In genomic region chr4:4574792-4575191, GRCh38 we compare ENCODE assay signal across 8 cellular contexts. TPM values are rescaled to one million over a fixed set of nuclear protein-coding genes. Genes with fewer than 3 reads are reported as not detected.
DNase-seq lines count a peak whose midpoint lies in the region; ATAC-seq, FAIRE-seq and TF ChIP-seq lines count a peak whose summit lies in the region.

No MANE protein-coding gene starts in this region.

- DNase-seq in AG20443 (ENCODE audit: low spot score) (peak; percentile 80), HuH-7.5 (ENCODE audit: low spot score) (peak; percentile 28), left cardiac atrium (peak; percentile 77), pons (ENCODE audit: low spot score) (peak; percentile 55), GDM1 (lab: John Stamatoyannopoulos, UW) (no peak), H54 (ENCODE audit: insufficient read length, low spot score) (no peak)

- ATAC-seq in left cardiac atrium: peak; percentile 76 to 87
- no peak for ATAC-seq in HG03025 (IDR thresholded peaks at IDR 0.05; ENCODE audit: low FRiP score, unreplicated experiment)

- H3K27ac ChIP-seq in adipose tissue (ENCODE audit: low read depth, low read length): peak overlapping the region; percentile 2

- TF ChIP-seq POLR2A in H54 (IDR thresholded peaks at IDR 0.05; ENCODE audit: low read depth, low read length): no peak

- no peak for FAIRE-seq in H54 (lab: Jason Lieb, UNC)

- intact Hi-C loops in left cardiac atrium (cut with DNase I): no loop called here

- 1 to 5% (median 3%) methylated on average over 8 of the region's 8 CpGs for WGBS in adipose tissue, 3 donors

RNA-seq across cellular contexts. Expression of gene STX18, which starts 32.9 kb away (rescaled TPM):
- polyA plus RNA-seq in adipose tissue: 10 to 100 TPM; 12.4 to 18.0 (median 14.5) TPM
- total RNA-seq in left cardiac atrium: 10 to 100 TPM; 13.0 to 18.2 TPM

Comparison
In these comparisons a context has a peak if more than half of its experiments do, and no peak if none do; other contexts are left out.
1. DNase-seq: peak in AG20443 (single experiment), HuH-7.5 (single experiment), left cardiac atrium (single experiment) and pons (single experiment); none in GDM1 (single experiment) and H54 (single experiment).